ENCODE assay signal across 8 cellular contexts in genomic region chr16:66511615-66512500, GRCh38. TPM values are rescaled to one million over a fixed set of nuclear protein-coding genes. Genes with fewer than 3 reads are reported as not detected.
A peak's percentile ranks its signal among the peaks of the same experiment; 100 is the strongest.
DNase-seq lines count a peak whose midpoint lies in the region; ATAC-seq and TF ChIP-seq lines count a peak whose summit lies in the region.

No MANE protein-coding gene starts in this region.

- no peaks in the 10 kb centered on the region for H3K9me3 ChIP-seq in liver (ENCODE audit: control insufficient read depth in 4 of 4, low read length in 3 of 4)

- intact Hi-C loops in activated CD8-positive, alpha-beta T cell treated with anti-CD3 and anti-CD28 coated beads for 36 hours (cut with micrococcal nuclease) = no loop called here

- ATAC-seq in HG02840 (IDR thresholded peaks at IDR 0.05; ENCODE audit: low FRiP score, unreplicated experiment) = no peak
- ATAC-seq in activated CD8-positive, alpha-beta T cell treated with anti-CD3 and anti-CD28 coated beads for 36 hours = no peak

- in situ Hi-C loops in ACHN (cut with HindIII; ENCODE audit: low pct_ligation_motif_present, low pct_unique_long_range_greater_than_20kb, low sequenced_read_pairs) = no loop called here

- H3K27ac ChIP-seq in liver (ENCODE audit: low read depth in 1 of 2, low read length in 2 of 2) = peak overlapping the region; percentile 62 to 85

- no peak overlapping the region for H3K9ac ChIP-seq in liver (ENCODE audit: low read depth in 1 of 2, low read length in 2 of 2)

- peaks cover 28 to 66% (median 51%) of the 10 kb centered on the region in 4 donors for H3K4me1 ChIP-seq in liver (ENCODE audit: control insufficient read depth in 4 of 4, insufficient read depth in 4 of 4, low read length in 3 of 4)

- no peak overlapping the region for H3K4me3 ChIP-seq in LNCaP clone FGC (ENCODE audit: low read depth, low read length)
- no peak overlapping the region for H3K4me3 ChIP-seq in liver (ENCODE audit: low read depth in 1 of 3, low read length in 3 of 3)

- CTCF ChIA-PET in activated CD8-positive, alpha-beta T cell treated with anti-CD3 and anti-CD28 coated beads for 36 hours (lab: Charles Lee) = interaction anchor here (1.0 to 2.6 kb wide), 7 partner anchors 40 to 105 kb away, joined by 3 to 10 read pairs (median 4); partner anchors contain the start of gene CKLF

- H3K27ac Mint-ChIP-seq in nephron progenitor cell = no peak overlapping the region
- no peak overlapping the region for H3K27ac Mint-ChIP-seq in activated CD8-positive, alpha-beta T cell treated with anti-CD3 and anti-CD28 coated beads for 36 hours

- peaks cover 2% of the 10 kb centered on the region for H3K27me3 Mint-ChIP-seq in nephron progenitor cell (ENCODE audit: low read depth, poor library complexity)
- H3K27me3 Mint-ChIP-seq in activated CD8-positive, alpha-beta T cell treated with anti-CD3 and anti-CD28 coated beads for 36 hours = no peaks in the 10 kb centered on the region

- POLR2A ChIA-PET in activated CD8-positive, alpha-beta T cell treated with anti-CD3 and anti-CD28 coated beads for 36 hours (lab: Charles Lee) = interaction anchor here (0.7 to 1.0 kb wide), 2 partner anchors 37 to 39 kb away, joined by 3 read pairs; partner anchors contain the start of gene TK2

- 71% methylated on average over 13 of the region's 13 CpGs for WGBS in liver

- H3K4me1 Mint-ChIP-seq in nephron progenitor cell = peaks cover 20% of the 10 kb centered on the region
- H3K4me1 Mint-ChIP-seq in activated CD8-positive, alpha-beta T cell treated with anti-CD3 and anti-CD28 coated beads for 36 hours (ENCODE audit: low read depth) = peaks cover 25% of the 10 kb centered on the region

- H3K9me3 Mint-ChIP-seq in nephron progenitor cell = no peaks in the 10 kb centered on the region
- H3K9me3 Mint-ChIP-seq in activated CD8-positive, alpha-beta T cell treated with anti-CD3 and anti-CD28 coated beads for 36 hours = no peaks in the 10 kb centered on the region

- H3K36me3 Mint-ChIP-seq in nephron progenitor cell (ENCODE audit: low read depth) = peaks cover 42% of the 10 kb centered on the region
- no peaks in the 10 kb centered on the region for H3K36me3 Mint-ChIP-seq in activated CD8-positive, alpha-beta T cell treated with anti-CD3 and anti-CD28 coated beads for 36 hours (ENCODE audit: low read depth)

- H3K27me3 ChIP-seq in liver (ENCODE audit: control insufficient read depth in 4 of 4, insufficient read depth in 4 of 4, low read length in 3 of 4) = no peaks in the 10 kb centered on the region

- peak; percentile 98 for DNase-seq in ACHN
- DNase-seq in LNCaP clone FGC (ENCODE audit: low read depth) = no peak
- peak; percentile 52 for DNase-seq in cerebellar cortex (ENCODE audit: low spot score)
- DNase-seq in nephron progenitor cell = no peak
- no peak for DNase-seq in activated CD8-positive, alpha-beta T cell treated with anti-CD3 and anti-CD28 coated beads for 36 hours
- DNase-seq in anterior cingulate cortex (lab: John Stamatoyannopoulos, UW) = no peak

- 0 out of 2 replicates have a peak, but pooled peaks have one; percentile 7 for TF ChIP-seq CTCF in LNCaP clone FGC (IDR thresholded peaks at IDR 0.05; ENCODE audit: control insufficient read depth, extremely low read depth, insufficient read depth)
- peak; percentile 0 for TF ChIP-seq CTCF in liver (IDR thresholded peaks at IDR 0.05; ENCODE audit: low read depth, low read length, missing input control)
- TF ChIP-seq CTCF in nephron progenitor cell (IDR thresholded peaks at IDR 0.05) = no peak
- no peak for TF ChIP-seq CTCF in activated CD8-positive, alpha-beta T cell treated with anti-CD3 and anti-CD28 coated beads for 36 hours (IDR thresholded peaks at IDR 0.05)

- no peaks in the 10 kb centered on the region for H3K36me3 ChIP-seq in liver (ENCODE audit: control insufficient read depth in 4 of 4, insufficient read depth in 3 of 4, low read depth in 1 of 4, low read length in 3 of 4)

- TF ChIP-seq RAD21 in liver (IDR thresholded peaks at IDR 0.05) = peak; percentile 17 to 45

- H3K4me3 Mint-ChIP-seq in nephron progenitor cell = no peak overlapping the region
- H3K4me3 Mint-ChIP-seq in activated CD8-positive, alpha-beta T cell treated with anti-CD3 and anti-CD28 coated beads for 36 hours = no peak overlapping the region

TF ChIP-seq in liver, 16 proteins besides CTCF, POLR2A, EP300 and RAD21:
- peak; percentile 19 to 33 for TF ChIP-seq RXRA (IDR thresholded peaks at IDR 0.05)
- TF ChIP-seq YY1 (IDR thresholded peaks at IDR 0.05) = no peak
- no peak for TF ChIP-seq ZBTB33 (IDR thresholded peaks at IDR 0.05)
- TF ChIP-seq NR2F2 (IDR thresholded peaks at IDR 0.05) = peak; percentile 68
- peak in 1 of 2 donors; percentile 13 for TF ChIP-seq JUND (IDR thresholded peaks at IDR 0.05)
- peak; percentile 27 for TF ChIP-seq SP1 (IDR thresholded peaks at IDR 0.05)
- TF ChIP-seq MAX (IDR thresholded peaks at IDR 0.05) = no peak
- no peak for TF ChIP-seq ATF3 (IDR thresholded peaks at IDR 0.05)

RNA-seq across cellular contexts. Expression of gene TK2, which starts 38.1 kb away (rescaled TPM):
- 10 to 100 TPM; 10.5 to 31.9 TPM for total RNA-seq in liver
- polyA plus RNA-seq in liver = 10 to 100 TPM; 19.5 to 22.5 TPM
- total RNA-seq in activated CD8-positive, alpha-beta T cell treated with anti-CD3 and anti-CD28 coated beads for 36 hours = 1 to 10 TPM; 3.2 to 4.4 TPM

RNA-seq across cellular contexts. Expression of gene CKLF, which starts 40.5 kb away (rescaled TPM):
- total RNA-seq in liver = 10 to 100 TPM in 1 of 2 donors, 1 to 10 TPM in 1; 9.5 to 36.1 TPM
- 10 to 100 TPM; 19.3 to 23.6 TPM for polyA plus RNA-seq in liver
- 10 to 100 TPM; 99.0 to 99.7 TPM for total RNA-seq in activated CD8-positive, alpha-beta T cell treated with anti-CD3 and anti-CD28 coated beads for 36 hours

RNA-seq across cellular contexts. Expression of gene CMTM1, which starts 54.4 kb away (rescaled TPM):
- under 1 TPM; 0.33 to 0.84 TPM for total RNA-seq in liver
- under 1 TPM; 0.32 to 0.64 TPM for polyA plus RNA-seq in liver
- total RNA-seq in activated CD8-positive, alpha-beta T cell treated with anti-CD3 and anti-CD28 coated beads for 36 hours = 1 to 10 TPM; 5.4 to 6.2 TPM

Comparison
In these comparisons a context has a peak if more than half of its experiments do, and no peak if none do; other contexts are left out.
1. DNase-seq: peak in ACHN (single experiment) and cerebellar cortex (single experiment); none in LNCaP clone FGC (single experiment), nephron progenitor cell (single experiment), activated CD8-positive, alpha-beta T cell treated with anti-CD3 and anti-CD28 coated beads for 36 hours (single experiment) and anterior cingulate cortex (0 of 58).
2. CTCF ChIP-seq: peak in LNCaP clone FGC (single experiment) and liver (single experiment); none in nephron progenitor cell (single experiment) and activated CD8-positive, alpha-beta T cell treated with anti-CD3 and anti-CD28 coated beads for 36 hours (single experiment).